ENCODE assay signal across 8 cellular contexts in genomic region chr7:96707901-96708774, GRCh38. TPM values are rescaled to one million over a fixed set of nuclear protein-coding genes. Genes with fewer than 3 reads are reported as not detected.
A peak's percentile ranks its signal among the peaks of the same experiment; 100 is the strongest.
DNase-seq lines count a peak whose midpoint lies in the region; ATAC-seq and TF ChIP-seq lines count a peak whose summit lies in the region.

No MANE protein-coding gene starts in this region.

- no peak for TF ChIP-seq CTCF in LNCaP clone FGC (IDR thresholded peaks at IDR 0.05; ENCODE audit: control insufficient read depth, extremely low read depth, insufficient read depth)
- TF ChIP-seq CTCF in colonic mucosa (IDR thresholded peaks at IDR 0.05): no peak

- H3K36me3 Mint-ChIP-seq in naive thymus-derived CD8-positive, alpha-beta T cell: peaks cover 6 to 35% (median 8%) of the 10 kb centered on the region in 3 donors

- H3K36me3 ChIP-seq in BLaER1 treated with 17β-estradiol and CSF1 and Interleukin-3, amounts not matched to agents 10 nM and 100 nM: peaks cover 30 to 53% (median 46%) of the 10 kb centered on the region in 11 experiments
- no peaks in the 10 kb centered on the region for H3K36me3 ChIP-seq in colonic mucosa

- DNase-seq in LNCaP clone FGC (ENCODE audit: low read depth) (no peak), colonic mucosa (no peak), inferior parietal cortex (ENCODE audit: extremely low spot score) (no peak), putamen (ENCODE audit: low spot score) (no peak)
- DNase-seq in naive thymus-derived CD8-positive, alpha-beta T cell: no peak

- peak overlapping the region; percentile 97 to 100 (median 100) for H3K4me3 Mint-ChIP-seq in naive thymus-derived CD8-positive, alpha-beta T cell

- H3K9ac ChIP-seq in BLaER1 treated with 17β-estradiol and CSF1 and Interleukin-3, amounts not matched to agents 10 nM and 100 nM: peak overlapping the region; percentile 89 to 98 (median 92); a peak in 15 of 22 replicates
- no peak overlapping the region for H3K9ac ChIP-seq in colonic mucosa (ENCODE audit: low read depth in 2 of 2, low read length in 2 of 2)

- H3K27me3 ChIP-seq in BLaER1 treated with 17β-estradiol and CSF1 and Interleukin-3, amounts not matched to agents 10 nM and 100 nM: no peaks in the 10 kb centered on the region
- H3K27me3 ChIP-seq in colonic mucosa: no peaks in the 10 kb centered on the region

- H3K9me3 ChIP-seq in BLaER1 treated with 17β-estradiol and CSF1 and Interleukin-3, amounts not matched to agents 10 nM and 100 nM (replicated peaks in 1 of 11): peaks cover 15 to 25% (median 21%) of the 10 kb centered on the region in 11 experiments
- no peaks in the 10 kb centered on the region for H3K9me3 ChIP-seq in colonic mucosa

- peaks cover 0 to 5% (median 0%) of the 10 kb centered on the region in 5 donors for H3K27me3 Mint-ChIP-seq in naive thymus-derived CD8-positive, alpha-beta T cell

- POLR2A ChIA-PET in naive thymus-derived CD8-positive, alpha-beta T cell (lab: Charles Lee): no interaction called here

- intact Hi-C loops in colonic mucosa (cut with DNase I): no loop called here

- H3K4me3 ChIP-seq in BLaER1 treated with 17β-estradiol and CSF1 and Interleukin-3, amounts not matched to agents 10 nM and 100 nM: peak overlapping the region; percentile 83 to 97 (median 90)
- peak overlapping the region; percentile 95 for H3K4me3 ChIP-seq in LNCaP clone FGC (ENCODE audit: low read depth, low read length)
- H3K4me3 ChIP-seq in colonic mucosa: peak overlapping the region; percentile 87

- ATAC-seq in naive thymus-derived CD8-positive, alpha-beta T cell: no peak
- ATAC-seq in GM19463 (IDR thresholded peaks at IDR 0.05; ENCODE audit: unreplicated experiment) (no peak), GM21786 (IDR thresholded peaks at IDR 0.05; ENCODE audit: unreplicated experiment) (no peak)

- peak overlapping the region in 3 of 10 donors; percentile 15 to 97 (median 36) for H3K27ac Mint-ChIP-seq in naive thymus-derived CD8-positive, alpha-beta T cell

- peaks cover 20 to 59% (median 56%) of the 10 kb centered on the region in 11 experiments; a peak in 20 of 22 replicates for H4K20me1 ChIP-seq in BLaER1 treated with 17β-estradiol and CSF1 and Interleukin-3, amounts not matched to agents 10 nM and 100 nM

- H3K9me3 Mint-ChIP-seq in naive thymus-derived CD8-positive, alpha-beta T cell: peaks cover 0 to 12% (median 6%) of the 10 kb centered on the region in 9 donors

- peak overlapping the region; percentile 74 to 99 (median 87) for H3K4me2 ChIP-seq in BLaER1 treated with 17β-estradiol and CSF1 and Interleukin-3, amounts not matched to agents 10 nM and 100 nM

- peaks cover 12 to 20% (median 15%) of the 10 kb centered on the region in 10 experiments for H3K4me1 ChIP-seq in BLaER1 treated with 17β-estradiol and CSF1 and Interleukin-3, amounts not matched to agents 10 nM and 100 nM
- H3K4me1 ChIP-seq in colonic mucosa: peaks cover 9% of the 10 kb centered on the region

- H3K27ac ChIP-seq in BLaER1 treated with 17β-estradiol and CSF1 and Interleukin-3, amounts not matched to agents 10 nM and 100 nM: peak overlapping the region in 3 of 11 experiments; percentile 94 to 96 (median 95); a peak in 5 of 22 replicates
- no peak overlapping the region for H3K27ac ChIP-seq in colonic mucosa

- H3K4me1 Mint-ChIP-seq in naive thymus-derived CD8-positive, alpha-beta T cell: peaks cover 12 to 57% (median 43%) of the 10 kb centered on the region in 4 donors

RNA-seq across cellular contexts. Expression of gene SEM1, which starts 1.5 kb away (rescaled TPM):
- 10 to 100 TPM; 46.3 to 53.5 TPM for total RNA-seq in colonic mucosa
- total RNA-seq in naive thymus-derived CD8-positive, alpha-beta T cell: 10 to 100 TPM; 29.3 to 31.0 TPM
- polyA plus RNA-seq in naive thymus-derived CD8-positive, alpha-beta T cell: 100 to 1,000 TPM; 112 to 120 (median 113) TPM

Comparison
In these comparisons a context has a peak if more than half of its experiments do, and no peak if none do; other contexts are left out.
1. H3K9ac ChIP-seq: peak in BLaER1 treated with 17β-estradiol and CSF1 and Interleukin-3, amounts not matched to agents 10 nM and 100 nM (11 of 11); none in colonic mucosa (0 of 2).
2. Peak in every context shown above with its lines, with median percentiles within 50 percentile points of each other: H3K4me3 ChIP-seq.